ENCODE assay signal across 1 cellular context in the genomic region with DNA sequence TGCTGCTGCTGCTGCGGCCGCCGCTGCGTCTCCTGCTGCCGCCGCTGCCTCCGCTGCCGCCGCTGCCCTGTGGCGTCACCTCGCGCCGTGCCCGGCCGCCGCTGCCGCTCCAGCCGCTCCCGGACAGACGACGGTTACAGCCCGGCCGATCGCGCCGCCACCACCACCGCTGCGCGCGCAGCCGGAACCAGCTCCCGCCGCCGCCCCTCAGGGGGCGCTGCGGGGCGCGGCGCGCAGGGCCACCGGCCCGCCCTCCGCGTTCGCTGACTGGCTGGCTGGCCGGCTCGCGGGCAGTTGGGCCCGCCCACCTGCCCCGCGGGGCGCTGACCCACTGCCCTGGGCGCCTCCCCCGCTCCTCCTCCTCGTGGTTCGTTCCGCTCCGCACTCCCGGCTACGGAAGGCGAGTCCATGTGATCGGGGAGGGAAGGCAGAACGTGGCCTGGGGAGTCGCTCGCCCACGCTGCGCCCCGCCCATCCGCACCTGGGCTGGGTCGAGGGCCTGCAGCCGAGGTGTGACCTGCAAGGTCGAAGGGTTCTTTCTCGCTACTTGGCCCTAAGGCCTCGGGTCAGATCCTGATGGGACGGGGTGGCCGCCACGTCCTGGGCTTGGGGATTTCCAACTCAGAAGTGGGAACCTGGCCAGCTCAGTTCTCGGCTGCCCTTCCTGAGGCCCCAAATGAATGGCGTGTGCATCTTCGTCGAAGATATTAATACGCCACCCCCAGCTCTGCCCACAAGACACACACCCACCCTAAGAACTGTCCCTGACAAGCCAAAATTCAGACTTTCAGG.
TF ChIP-seq lines count a peak whose summit lies in the region.

A gene (minus strand): TSS at position 185 of the 792 bp plus-strand sequence. CDS start 19,303 bp downstream, outside the sequence.

TF ChIP-seq in HEK293, 187 proteins besides CTCF, POLR2A, EP300 and RAD21 (continued from another document and continues in another):
- TF ChIP-seq, protein P1, sequence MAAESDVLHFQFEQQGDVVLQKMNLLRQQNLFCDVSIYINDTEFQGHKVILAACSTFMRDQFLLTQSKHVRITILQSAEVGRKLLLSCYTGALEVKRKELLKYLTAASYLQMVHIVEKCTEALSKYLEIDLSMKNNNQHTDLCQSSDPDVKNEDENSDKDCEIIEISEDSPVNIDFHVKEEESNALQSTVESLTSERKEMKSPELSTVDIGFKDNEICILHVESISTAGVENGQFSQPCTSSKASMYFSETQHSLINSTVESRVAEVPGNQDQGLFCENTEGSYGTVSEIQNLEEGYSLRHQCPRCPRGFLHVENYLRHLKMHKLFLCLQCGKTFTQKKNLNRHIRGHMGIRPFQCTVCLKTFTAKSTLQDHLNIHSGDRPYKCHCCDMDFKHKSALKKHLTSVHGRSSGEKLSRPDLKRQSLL (tag by site-specific recombination; IDR thresholded peaks at IDR 0.05), result no peak
- no peak for TF ChIP-seq ZNF529 (tag by site-specific recombination; IDR thresholded peaks at IDR 0.05; ENCODE audit: insufficient replicate concordance)
- TF ChIP-seq ZNF157 (tag by site-specific recombination; IDR thresholded peaks at IDR 0.05), result no peak
- TF ChIP-seq, protein P2, sequence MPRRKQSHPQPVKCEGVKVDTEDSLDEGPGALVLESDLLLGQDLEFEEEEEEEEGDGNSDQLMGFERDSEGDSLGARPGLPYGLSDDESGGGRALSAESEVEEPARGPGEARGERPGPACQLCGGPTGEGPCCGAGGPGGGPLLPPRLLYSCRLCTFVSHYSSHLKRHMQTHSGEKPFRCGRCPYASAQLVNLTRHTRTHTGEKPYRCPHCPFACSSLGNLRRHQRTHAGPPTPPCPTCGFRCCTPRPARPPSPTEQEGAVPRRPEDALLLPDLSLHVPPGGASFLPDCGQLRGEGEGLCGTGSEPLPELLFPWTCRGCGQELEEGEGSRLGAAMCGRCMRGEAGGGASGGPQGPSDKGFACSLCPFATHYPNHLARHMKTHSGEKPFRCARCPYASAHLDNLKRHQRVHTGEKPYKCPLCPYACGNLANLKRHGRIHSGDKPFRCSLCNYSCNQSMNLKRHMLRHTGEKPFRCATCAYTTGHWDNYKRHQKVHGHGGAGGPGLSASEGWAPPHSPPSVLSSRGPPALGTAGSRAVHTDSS (tag by site-specific recombination; IDR thresholded peaks at IDR 0.05), result no peak
- peak; percentile 36; the same call in 1 of the 2 replicates for TF ChIP-seq ZSCAN30 (tag by site-specific recombination; IDR thresholded peaks at IDR 0.05)
- TF ChIP-seq ZNF660 (tag by site-specific recombination; IDR thresholded peaks at IDR 0.05), result peak; percentile 90
- TF ChIP-seq ZNF350 (tag by site-specific recombination; IDR thresholded peaks at IDR 0.05), result no peak
- no peak for TF ChIP-seq ZNF768 (tag by site-specific recombination; IDR thresholded peaks at IDR 0.05)
- no peak for TF ChIP-seq ZNF133 (tag by site-specific recombination; IDR thresholded peaks at IDR 0.05)
- TF ChIP-seq, protein P3, sequence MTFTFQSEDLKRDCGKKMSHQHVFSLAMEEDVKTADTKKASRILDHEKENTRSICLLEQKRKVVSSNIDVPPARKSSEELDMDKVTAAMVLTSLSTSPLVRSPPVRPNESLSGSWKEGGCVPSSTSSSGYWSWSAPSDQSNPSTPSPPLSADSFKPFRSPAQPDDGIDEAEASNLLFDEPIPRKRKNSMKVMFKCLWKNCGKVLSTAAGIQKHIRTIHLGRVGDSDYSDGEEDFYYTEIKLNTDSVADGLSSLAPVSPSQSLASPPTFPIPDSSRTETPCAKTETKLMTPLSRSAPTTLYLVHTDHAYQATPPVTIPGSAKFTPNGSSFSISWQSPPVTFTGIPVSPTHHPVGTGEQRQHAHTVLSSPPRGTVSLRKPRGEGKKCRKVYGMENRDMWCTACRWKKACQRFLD (tag by site-specific recombination; IDR thresholded peaks at IDR 0.05), result no peak
- no peak for TF ChIP-seq ZNF426 (tag by site-specific recombination; IDR thresholded peaks at IDR 0.05)
- TF ChIP-seq, protein P4, sequence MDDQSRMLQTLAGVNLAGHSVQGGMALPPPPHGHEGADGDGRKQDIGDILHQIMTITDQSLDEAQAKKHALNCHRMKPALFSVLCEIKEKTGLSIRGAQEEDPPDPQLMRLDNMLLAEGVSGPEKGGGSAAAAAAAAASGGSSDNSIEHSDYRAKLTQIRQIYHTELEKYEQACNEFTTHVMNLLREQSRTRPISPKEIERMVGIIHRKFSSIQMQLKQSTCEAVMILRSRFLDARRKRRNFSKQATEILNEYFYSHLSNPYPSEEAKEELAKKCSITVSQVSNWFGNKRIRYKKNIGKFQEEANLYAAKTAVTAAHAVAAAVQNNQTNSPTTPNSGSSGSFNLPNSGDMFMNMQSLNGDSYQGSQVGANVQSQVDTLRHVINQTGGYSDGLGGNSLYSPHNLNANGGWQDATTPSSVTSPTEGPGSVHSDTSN (CRISPR knock-in tag; IDR thresholded peaks at IDR 0.05), result no peak
- TF ChIP-seq ZNF391 (tag by site-specific recombination; IDR thresholded peaks at IDR 0.05; ENCODE audit: borderline replicate concordance, low read depth), result peak; percentile 84; the same call in 1 of the 2 replicates
- TF ChIP-seq, protein P5, sequence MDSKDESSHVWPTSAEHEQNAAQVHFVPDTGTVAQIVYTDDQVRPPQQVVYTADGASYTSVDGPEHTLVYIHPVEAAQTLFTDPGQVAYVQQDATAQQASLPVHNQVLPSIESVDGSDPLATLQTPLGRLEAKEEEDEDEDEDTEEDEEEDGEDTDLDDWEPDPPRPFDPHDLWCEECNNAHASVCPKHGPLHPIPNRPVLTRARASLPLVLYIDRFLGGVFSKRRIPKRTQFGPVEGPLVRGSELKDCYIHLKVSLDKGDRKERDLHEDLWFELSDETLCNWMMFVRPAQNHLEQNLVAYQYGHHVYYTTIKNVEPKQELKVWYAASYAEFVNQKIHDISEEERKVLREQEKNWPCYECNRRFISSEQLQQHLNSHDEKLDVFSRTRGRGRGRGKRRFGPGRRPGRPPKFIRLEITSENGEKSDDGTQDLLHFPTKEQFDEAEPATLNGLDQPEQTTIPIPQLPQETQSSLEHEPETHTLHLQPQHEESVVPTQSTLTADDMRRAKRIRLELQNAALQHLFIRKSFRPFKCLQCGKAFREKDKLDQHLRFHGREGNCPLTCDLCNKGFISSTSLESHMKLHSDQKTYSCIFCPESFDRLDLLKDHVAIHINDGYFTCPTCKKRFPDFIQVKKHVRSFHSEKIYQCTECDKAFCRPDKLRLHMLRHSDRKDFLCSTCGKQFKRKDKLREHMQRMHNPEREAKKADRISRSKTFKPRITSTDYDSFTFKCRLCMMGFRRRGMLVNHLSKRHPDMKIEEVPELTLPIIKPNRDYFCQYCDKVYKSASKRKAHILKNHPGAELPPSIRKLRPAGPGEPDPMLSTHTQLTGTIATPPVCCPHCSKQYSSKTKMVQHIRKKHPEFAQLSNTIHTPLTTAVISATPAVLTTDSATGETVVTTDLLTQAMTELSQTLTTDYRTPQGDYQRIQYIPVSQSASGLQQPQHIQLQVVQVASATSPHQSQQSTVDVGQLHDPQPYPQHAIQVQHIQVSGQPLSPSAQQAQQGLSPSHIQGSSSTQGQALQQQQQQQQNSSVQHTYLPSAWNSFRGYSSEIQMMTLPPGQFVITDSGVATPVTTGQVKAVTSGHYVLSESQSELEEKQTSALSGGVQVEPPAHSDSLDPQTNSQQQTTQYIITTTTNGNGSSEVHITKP (tag by site-specific recombination; IDR thresholded peaks at IDR 0.05), result peak; percentile 100
- TF ChIP-seq SP3 (tag by site-specific recombination; IDR thresholded peaks at IDR 0.05), result peak; percentile 87
- peak; percentile 81 for TF ChIP-seq MZF1 (tag by site-specific recombination; IDR thresholded peaks at IDR 0.05; ENCODE audit: borderline replicate concordance)
- no peak for TF ChIP-seq ZNF626 (tag by site-specific recombination; IDR thresholded peaks at IDR 0.05)
- TF ChIP-seq ZNF140 (tag by site-specific recombination; IDR thresholded peaks at IDR 0.05), result no peak
- TF ChIP-seq ZNF473 (tag by site-specific recombination; IDR thresholded peaks at IDR 0.05), result no peak
- TF ChIP-seq ZNF521 (tag by site-specific recombination; IDR thresholded peaks at IDR 0.05), result no peak
- TF ChIP-seq ZNF837 (tag by site-specific recombination; IDR thresholded peaks at IDR 0.05), result no peak
- no peak for TF ChIP-seq ZNF10 (tag by site-specific recombination; IDR thresholded peaks at IDR 0.05)
- TF ChIP-seq ZFP41 (tag by site-specific recombination; IDR thresholded peaks at IDR 0.05; ENCODE audit: borderline replicate concordance), result no peak
- TF ChIP-seq RBAK (tag by site-specific recombination; IDR thresholded peaks at IDR 0.05), result no peak
- TF ChIP-seq ZNF112 (tag by site-specific recombination; IDR thresholded peaks at IDR 0.05), result no peak
- TF ChIP-seq, protein P6, sequence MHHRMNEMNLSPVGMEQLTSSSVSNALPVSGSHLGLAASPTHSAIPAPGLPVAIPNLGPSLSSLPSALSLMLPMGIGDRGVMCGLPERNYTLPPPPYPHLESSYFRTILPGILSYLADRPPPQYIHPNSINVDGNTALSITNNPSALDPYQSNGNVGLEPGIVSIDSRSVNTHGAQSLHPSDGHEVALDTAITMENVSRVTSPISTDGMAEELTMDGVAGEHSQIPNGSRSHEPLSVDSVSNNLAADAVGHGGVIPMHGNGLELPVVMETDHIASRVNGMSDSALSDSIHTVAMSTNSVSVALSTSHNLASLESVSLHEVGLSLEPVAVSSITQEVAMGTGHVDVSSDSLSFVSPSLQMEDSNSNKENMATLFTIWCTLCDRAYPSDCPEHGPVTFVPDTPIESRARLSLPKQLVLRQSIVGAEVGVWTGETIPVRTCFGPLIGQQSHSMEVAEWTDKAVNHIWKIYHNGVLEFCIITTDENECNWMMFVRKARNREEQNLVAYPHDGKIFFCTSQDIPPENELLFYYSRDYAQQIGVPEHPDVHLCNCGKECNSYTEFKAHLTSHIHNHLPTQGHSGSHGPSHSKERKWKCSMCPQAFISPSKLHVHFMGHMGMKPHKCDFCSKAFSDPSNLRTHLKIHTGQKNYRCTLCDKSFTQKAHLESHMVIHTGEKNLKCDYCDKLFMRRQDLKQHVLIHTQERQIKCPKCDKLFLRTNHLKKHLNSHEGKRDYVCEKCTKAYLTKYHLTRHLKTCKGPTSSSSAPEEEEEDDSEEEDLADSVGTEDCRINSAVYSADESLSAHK (tag by site-specific recombination; IDR thresholded peaks at IDR 0.05), result peak; percentile 69; the same call in 1 of the 2 replicates
- peak; percentile 82; the same call in 1 of the 2 replicates for TF ChIP-seq ZNF24 (tag by site-specific recombination; IDR thresholded peaks at IDR 0.05)
- peak; percentile 87 for TF ChIP-seq ZNF335 (tag by site-specific recombination; conservative IDR thresholded peaks at IDR 0.05)
- TF ChIP-seq KLF1 (tag by site-specific recombination; IDR thresholded peaks at IDR 0.05), result peak; percentile 95
- TF ChIP-seq ZNF311 (tag by site-specific recombination; IDR thresholded peaks at IDR 0.05; ENCODE audit: borderline replicate concordance), result no peak
- TF ChIP-seq ZNF658 (tag by site-specific recombination; IDR thresholded peaks at IDR 0.05), result no peak
- TF ChIP-seq, protein P7, sequence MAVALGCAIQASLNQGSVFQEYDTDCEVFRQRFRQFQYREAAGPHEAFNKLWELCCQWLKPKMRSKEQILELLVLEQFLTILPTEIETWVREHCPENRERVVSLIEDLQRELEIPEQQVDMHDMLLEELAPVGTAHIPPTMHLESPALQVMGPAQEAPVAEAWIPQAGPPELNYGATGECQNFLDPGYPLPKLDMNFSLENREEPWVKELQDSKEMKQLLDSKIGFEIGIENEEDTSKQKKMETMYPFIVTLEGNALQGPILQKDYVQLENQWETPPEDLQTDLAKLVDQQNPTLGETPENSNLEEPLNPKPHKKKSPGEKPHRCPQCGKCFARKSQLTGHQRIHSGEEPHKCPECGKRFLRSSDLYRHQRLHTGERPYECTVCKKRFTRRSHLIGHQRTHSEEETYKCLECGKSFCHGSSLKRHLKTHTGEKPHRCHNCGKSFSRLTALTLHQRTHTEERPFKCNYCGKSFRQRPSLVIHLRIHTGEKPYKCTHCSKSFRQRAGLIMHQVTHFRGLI (tag by site-specific recombination; IDR thresholded peaks at IDR 0.05), result peak; percentile 35; the same call in 1 of the 2 replicates
- TF ChIP-seq, protein P8, sequence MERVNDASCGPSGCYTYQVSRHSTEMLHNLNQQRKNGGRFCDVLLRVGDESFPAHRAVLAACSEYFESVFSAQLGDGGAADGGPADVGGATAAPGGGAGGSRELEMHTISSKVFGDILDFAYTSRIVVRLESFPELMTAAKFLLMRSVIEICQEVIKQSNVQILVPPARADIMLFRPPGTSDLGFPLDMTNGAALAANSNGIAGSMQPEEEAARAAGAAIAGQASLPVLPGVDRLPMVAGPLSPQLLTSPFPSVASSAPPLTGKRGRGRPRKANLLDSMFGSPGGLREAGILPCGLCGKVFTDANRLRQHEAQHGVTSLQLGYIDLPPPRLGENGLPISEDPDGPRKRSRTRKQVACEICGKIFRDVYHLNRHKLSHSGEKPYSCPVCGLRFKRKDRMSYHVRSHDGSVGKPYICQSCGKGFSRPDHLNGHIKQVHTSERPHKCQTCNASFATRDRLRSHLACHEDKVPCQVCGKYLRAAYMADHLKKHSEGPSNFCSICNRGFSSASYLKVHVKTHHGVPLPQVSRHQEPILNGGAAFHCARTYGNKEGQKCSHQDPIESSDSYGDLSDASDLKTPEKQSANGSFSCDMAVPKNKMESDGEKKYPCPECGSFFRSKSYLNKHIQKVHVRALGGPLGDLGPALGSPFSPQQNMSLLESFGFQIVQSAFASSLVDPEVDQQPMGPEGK (tag by site-specific recombination; IDR thresholded peaks at IDR 0.05), result peak; percentile 98
- no peak for TF ChIP-seq ZNF707 (tag by site-specific recombination; IDR thresholded peaks at IDR 0.05)
- TF ChIP-seq ZNF501 (tag by site-specific recombination; IDR thresholded peaks at IDR 0.05), result peak; percentile 87
- TF ChIP-seq ZNF548 (tag by site-specific recombination; IDR thresholded peaks at IDR 0.05), result no peak
- no peak for TF ChIP-seq ZNF830 (tag by site-specific recombination; IDR thresholded peaks at IDR 0.05; ENCODE audit: low read depth)
- TF ChIP-seq YY1 (tag by site-specific recombination; IDR thresholded peaks at IDR 0.05), result no peak
- TF ChIP-seq, protein P9, sequence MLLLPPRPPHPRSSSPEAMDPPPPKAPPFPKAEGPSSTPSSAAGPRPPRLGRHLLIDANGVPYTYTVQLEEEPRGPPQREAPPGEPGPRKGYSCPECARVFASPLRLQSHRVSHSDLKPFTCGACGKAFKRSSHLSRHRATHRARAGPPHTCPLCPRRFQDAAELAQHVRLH (tag by site-specific recombination; IDR thresholded peaks at IDR 0.05), result no peak
- TF ChIP-seq ZNF624 (tag by site-specific recombination; IDR thresholded peaks at IDR 0.05), result no peak
- peak; percentile 96 for TF ChIP-seq KLF9 (tag by site-specific recombination; IDR thresholded peaks at IDR 0.05; ENCODE audit: low read depth)
- peak; percentile 82; the same call in 1 of the 2 replicates for TF ChIP-seq ZNF561 (tag by site-specific recombination; IDR thresholded peaks at IDR 0.05; ENCODE audit: borderline replicate concordance)
- 0 out of 2 replicates have a peak, but pooled peaks have one; percentile 41 for TF ChIP-seq ZFP37 (tag by site-specific recombination; IDR thresholded peaks at IDR 0.05)
- peak; percentile 91 for TF ChIP-seq SP7 (tag by site-specific recombination; IDR thresholded peaks at IDR 0.05)
- no peak for TF ChIP-seq SCRT1 (tag by site-specific recombination; IDR thresholded peaks at IDR 0.05; ENCODE audit: borderline replicate concordance)
- peak; percentile 94 for TF ChIP-seq ZIC2 (tag by site-specific recombination; IDR thresholded peaks at IDR 0.05)
